In the genomic region with DNA sequence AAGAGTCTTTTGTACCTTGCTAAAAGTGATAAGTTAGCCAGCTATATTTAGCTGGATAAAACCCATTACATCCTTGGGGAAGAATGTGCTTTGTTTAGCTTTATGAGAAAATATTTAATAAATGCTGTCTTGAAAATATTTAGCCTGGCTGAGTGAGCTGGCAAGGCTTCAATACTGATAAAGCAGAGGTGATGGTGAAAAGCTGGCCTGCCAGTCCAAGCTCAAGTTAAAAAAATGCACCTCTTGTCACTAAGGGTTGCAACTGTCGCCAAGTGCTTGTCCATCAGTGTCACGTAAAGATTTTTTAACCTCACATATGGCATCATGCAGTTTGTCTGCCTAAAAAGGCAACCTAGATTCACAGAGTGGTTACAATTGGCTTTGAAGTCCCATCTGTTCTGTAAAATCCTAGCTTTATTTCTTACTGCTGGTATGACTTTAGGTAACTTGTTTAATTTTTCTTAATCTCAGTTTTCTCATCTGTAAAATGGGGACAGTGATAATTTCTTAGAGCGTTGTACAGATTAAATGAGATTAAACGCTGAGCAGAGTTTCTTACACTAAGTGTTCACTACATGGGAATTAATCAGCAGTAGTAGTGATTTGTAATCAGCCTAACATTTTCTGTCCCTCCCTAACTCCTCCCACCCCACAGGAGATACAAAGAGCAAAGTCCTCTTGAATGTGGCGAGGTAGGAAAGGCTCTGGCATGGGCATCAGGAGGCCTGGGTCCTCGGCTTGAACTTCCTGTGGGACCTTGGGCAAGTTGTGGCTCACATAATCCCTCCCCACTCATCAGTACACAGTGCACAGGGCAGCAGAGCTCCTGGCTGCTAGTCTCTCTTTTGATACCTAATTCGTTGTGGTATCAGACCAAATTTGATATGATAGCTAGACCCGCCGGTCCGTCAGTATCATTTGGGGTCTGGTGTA, we compare ENCODE assay signal across 9 cellular contexts. TPM values are rescaled to one million over a fixed set of nuclear protein-coding genes. Genes with fewer than 3 reads are reported as not detected.
DNase-seq lines count a peak whose midpoint lies in the region; ATAC-seq, FAIRE-seq and TF ChIP-seq lines count a peak whose summit lies in the region.
"Had no signal": no experiment of that assay in that cellular context is flagged by ENCODE, and none has a peak within 500 bp of the region (broad histone marks: within the 10 kb centered on the region; RNA-seq: fewer than 3 reads in every experiment).

No MANE protein-coding gene starts in this region.

- H3K4me1 Mint-ChIP-seq in immature natural killer cell: peaks cover 78 to 94% of the 10 kb centered on the region in 2 donors
- H3K4me1 Mint-ChIP-seq: H9 had no signal

- H3K36me3 Mint-ChIP-seq in immature natural killer cell: no peaks in the 10 kb centered on the region

- no peaks in the 10 kb centered on the region for H3K9me3 Mint-ChIP-seq in immature natural killer cell

- no peaks in the 10 kb centered on the region for H3K27me3 ChIP-seq in DND-41 (ENCODE audit: insufficient read depth, low read length, poor library complexity)
- H3K27me3 ChIP-seq in adipocyte (replicated peaks; ENCODE audit: control insufficient read depth, insufficient read depth, low read length): no peaks in the 10 kb centered on the region

- H3K79me2 ChIP-seq in DND-41 (ENCODE audit: insufficient read depth, low read length): peaks cover 93% of the 10 kb centered on the region

- no peak for TF ChIP-seq POLR2A in GM12891 (IDR thresholded peaks at IDR 0.05; ENCODE audit: low read depth, low read length)

- H3K4me1 ChIP-seq in DND-41 (ENCODE audit: insufficient read depth, low read length) (peaks cover 83% of the 10 kb centered on the region), adipocyte (ENCODE audit: control insufficient read depth, insufficient read depth, low read length) (peaks cover 93% of the 10 kb centered on the region)

- peak; percentile 31; the same call in 2 of the 3 replicates for ATAC-seq in DND-41 (ENCODE audit: insufficient read depth, low read depth)
- no peak for ATAC-seq in HG03139 (IDR thresholded peaks at IDR 0.05; ENCODE audit: unreplicated experiment)

- H3K9ac ChIP-seq in DND-41 (ENCODE audit: low read depth, low read length) (no peak overlapping the region), adipocyte (ENCODE audit: low read length) (peak overlapping the region; percentile 75)

- H3K27ac ChIP-seq in DND-41 (ENCODE audit: low read length) (peak overlapping the region; percentile 60), skin epidermis (peak overlapping the region in 12 of 21 experiments; percentile 20 to 73 (median 62))

- peak overlapping the region in 4 of 5 donors; percentile 36 to 67 (median 55) for H3K4me3 Mint-ChIP-seq in immature natural killer cell
- H3K4me3 Mint-ChIP-seq: H9 had no signal

- no peaks in the 10 kb centered on the region for H3K9me3 ChIP-seq in DND-41 (ENCODE audit: insufficient read depth, low read length, severe bottlenecking)
- no peaks in the 10 kb centered on the region for H3K9me3 ChIP-seq in adipocyte (ENCODE audit: control insufficient read depth, low read length)

- H3K27me3 Mint-ChIP-seq in immature natural killer cell (ENCODE audit: low read depth in 3 of 3): peaks cover 0 to 5% (median 1%) of the 10 kb centered on the region in 3 donors

- FAIRE-seq in GM12891 (lab: Jason Lieb, UNC): no peak

- H3K27ac Mint-ChIP-seq in immature natural killer cell: peak overlapping the region; percentile 83 to 93 (median 88)

- H3K4me3 ChIP-seq in DND-41 (ENCODE audit: low read depth in 1 of 2, low read length in 2 of 2) (no peak overlapping the region), adipocyte (ENCODE audit: low read length) (no peak overlapping the region), skin epidermis (no peak overlapping the region)

- H4K20me1 ChIP-seq in DND-41 (ENCODE audit: insufficient read depth, low read length): peaks cover 7% of the 10 kb centered on the region; the same call in 1 of the 2 replicates

- H3K36me3 ChIP-seq in DND-41 (ENCODE audit: insufficient read depth, low read length) (no peaks in the 10 kb centered on the region; the same call in none of the 2 replicates), adipocyte (ENCODE audit: control insufficient read depth, insufficient read depth, low read length, severe bottlenecking) (peaks cover 16% of the 10 kb centered on the region)

- peak overlapping the region; percentile 4; the same call in 1 of the 2 replicates for H3K4me2 ChIP-seq in DND-41 (ENCODE audit: insufficient read depth, low read length)

- TF ChIP-seq CTCF in DND-41 (IDR thresholded peaks at IDR 0.05; ENCODE audit: borderline replicate concordance, extremely low read depth, low read length, poor library complexity, severe bottlenecking): no peak

- DNase-seq in DND-41 (no peak), adipocyte (ENCODE audit: low read depth) (peak; percentile 66), immature natural killer cell (no peak), germinal center (ENCODE audit: low spot score) (no peak), DMS53 treated with DMSO at 0.1 percent for 48 hours (lab: John Stamatoyannopoulos, UW; ENCODE audit: unreplicated experiment) (no peak), GM12891 (ENCODE audit: insufficient read length, low spot score) (no peak)
- DNase-seq: H9 had no signal

- no peak overlapping the region for H2AFZ ChIP-seq in DND-41 (ENCODE audit: low read depth, low read length)

TF ChIP-seq in GM12891, 5 proteins besides CTCF, POLR2A, EP300 and RAD21:
- TF ChIP-seq POU2F2 (IDR thresholded peaks at IDR 0.05; ENCODE audit: low read depth, low read length) (no peak), PAX5 (IDR thresholded peaks at IDR 0.05; ENCODE audit: insufficient read depth, low read length, severe bottlenecking) (no peak), SPI1 (IDR thresholded peaks at IDR 0.05; ENCODE audit: low read depth, low read length) (no peak), TAF1 (IDR thresholded peaks at IDR 0.05; ENCODE audit: low read depth, low read length) (no peak), POLR2AphosphoS5 (IDR thresholded peaks at IDR 0.05; ENCODE audit: low read depth, low read length) (no peak)

RNA-seq across cellular contexts. Expression of a gene that starts 48.7 kb away (rescaled TPM):
- 10 to 100 TPM; 62.7 to 80.0 (median 66.8) TPM for polyA plus RNA-seq in immature natural killer cell
- polyA plus RNA-seq in GM12891 (2012; ENCODE audit: low read depth, missing spikeins): 16.1 TPM
